In the genomic region with DNA sequence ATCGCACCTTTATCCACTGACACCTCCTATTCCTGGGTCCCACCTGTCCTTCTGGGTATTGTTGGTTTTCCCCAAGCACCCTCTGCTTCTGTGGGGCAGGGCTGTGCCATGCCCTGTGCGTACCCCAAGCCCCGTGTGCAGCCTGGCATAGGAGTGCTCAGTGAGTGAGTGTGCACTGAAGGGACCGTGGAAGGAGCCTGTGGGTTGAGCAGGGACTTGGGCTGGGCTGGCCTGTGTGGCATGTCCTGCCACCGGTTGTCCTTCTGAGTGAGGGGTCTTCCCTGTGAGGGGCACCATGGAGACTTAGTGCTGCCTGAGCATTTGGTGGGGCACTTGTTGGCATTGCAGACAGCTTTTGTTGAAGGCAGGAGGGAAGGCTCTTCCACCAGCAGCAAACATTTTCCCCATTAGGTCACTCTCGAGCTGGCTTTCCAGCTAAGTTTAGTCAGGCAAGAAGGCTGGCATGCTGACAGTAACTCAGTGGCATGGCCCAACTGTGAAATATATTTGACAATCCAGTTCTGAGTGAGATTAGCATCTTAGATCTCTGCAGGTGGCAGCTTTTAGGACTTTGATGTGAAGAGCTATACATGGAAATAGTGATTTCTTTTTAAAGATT, we compare ENCODE assay signal across 31 cellular contexts.
DNase-seq lines count a peak whose midpoint lies in the region; ATAC-seq, FAIRE-seq and TF ChIP-seq lines count a peak whose summit lies in the region.
"Had no signal": no experiment of that assay in that cellular context is flagged by ENCODE, and none has a peak within 500 bp of the region (broad histone marks: within the 10 kb centered on the region; RNA-seq: fewer than 3 reads in every experiment).

No MANE protein-coding gene starts in this region.

- H3K4me1 ChIP-seq in skeletal muscle tissue (ENCODE audit: control insufficient read depth in 3 of 3, insufficient read depth in 3 of 3, low read length in 3 of 3) = peaks cover 21 to 35% (median 35%) of the 10 kb centered on the region in 3 donors
- H3K4me1 ChIP-seq: colonic mucosa, SJSA1, suprapubic skin had no signal

- no peak overlapping the region for H3K27ac ChIP-seq in skeletal muscle tissue (ENCODE audit: low read depth, low read length)
- H3K27ac ChIP-seq: cardiac muscle cell, colonic mucosa, SJSA1, skin epidermis, suprapubic skin had no signal

- intact Hi-C loops in left ventricle myocardium superior (cut with micrococcal nuclease) = no loop called here

- FAIRE-seq in GM12892 (lab: Jason Lieb, UNC) = no peak
- FAIRE-seq: H1, islet of Langerhans, RCC 7860 had no signal

- TF ChIP-seq POLR2A in GM12892 (IDR thresholded peaks at IDR 0.05; ENCODE audit: low read depth, low read length) = no peak

- peaks cover 31 to 44% (median 37%) of the 10 kb centered on the region in 3 donors for H3K36me3 ChIP-seq in skeletal muscle tissue (ENCODE audit: control insufficient read depth in 3 of 3, insufficient read depth in 3 of 3, low read length in 3 of 3)

- H3K9ac ChIP-seq in skeletal muscle tissue (ENCODE audit: low read depth in 1 of 3, low read length in 3 of 3) = peak overlapping the region in 2 of 3 donors; percentile 34 to 64

- ATAC-seq in left ventricle myocardium superior = peak; percentile 63
- ATAC-seq in HG02623 (IDR thresholded peaks at IDR 0.05; ENCODE audit: unreplicated experiment) = no peak
- ATAC-seq: activated CD8-positive, alpha-beta memory T cell treated with anti-CD3 and anti-CD28 coated beads, Interleukin-2, amount 10 ng/mL, durations not matched to agents 7 days and 5 days; naive thymus-derived CD8-positive, alpha-beta T cell; WTC11 had no signal

- no peaks in the 10 kb centered on the region for H3K9me3 ChIP-seq in skeletal muscle tissue (ENCODE audit: control insufficient read depth in 3 of 3, low read length in 3 of 3)
- H3K9me3 ChIP-seq: colonic mucosa, SJSA1, suprapubic skin had no signal

- DNase-seq in activated CD8-positive, alpha-beta memory T cell treated with anti-CD3 and anti-CD28 coated beads for 24 hours = peak; percentile 33
- DNase-seq in activated CD8-positive, alpha-beta memory T cell treated with anti-CD3 and anti-CD28 coated beads, Interleukin-2, amount 50 U/mL, for 4 hours = no peak
- DNase-seq in EH (ENCODE audit: low read depth) = peak; percentile 13
- no peak for DNase-seq in left ventricle myocardium superior
- no peak for DNase-seq in GM12892 (ENCODE audit: insufficient read length)
- DNase-seq in NCI-H1436 treated with DMSO at 0.1 percent for 48 hours (lab: John Stamatoyannopoulos, UW) = no peak
- DNase-seq: activated CD4-positive, alpha-beta T cell treated with anti-CD3 and anti-CD28 coated beads, Interleukin-2, amount 10 ng/mL, durations not matched to agents 24 days and 14 days; activated naive CD4-positive, alpha-beta T cell treated with anti-CD3 and anti-CD28 coated beads for 36 hours; CD4-positive, alpha-beta memory T cell; colonic mucosa; effector CD4-positive, alpha-beta T cell; HFFc6; Kasumi-1; midbrain; naive thymus-derived CD8-positive, alpha-beta T cell; NCI-H146; NCI-H2107; occipital lobe; stimulated activated naive CD4-positive, alpha-beta T cell treated with Interleukin-2 at 50 U/mL for 16 hours; T-helper 1 cell had no signal

- no peaks in the 10 kb centered on the region for H3K27me3 ChIP-seq in skeletal muscle tissue (ENCODE audit: control insufficient read depth in 3 of 3, insufficient read depth in 3 of 3, low read length in 3 of 3)
- H3K27me3 ChIP-seq: cardiac muscle cell, colonic mucosa, SJSA1, suprapubic skin had no signal

- H3K4me3 ChIP-seq in skeletal muscle tissue (ENCODE audit: low read length in 3 of 3) = no peak overlapping the region
- H3K4me3 ChIP-seq: cardiac muscle cell, colonic mucosa, SJSA1, skin epidermis, suprapubic skin had no signal

Comparison
In these comparisons a context has a peak if more than half of its experiments do, and no peak if none do; other contexts are left out.
1. DNase-seq: peak in activated CD8-positive, alpha-beta memory T cell treated with anti-CD3 and anti-CD28 coated beads for 24 hours (single experiment) and EH (single experiment); none in activated CD8-positive, alpha-beta memory T cell treated with anti-CD3 and anti-CD28 coated beads, Interleukin-2, amount 50 U/mL, for 4 hours (single experiment), left ventricle myocardium superior (single experiment), GM12892 (single experiment) and NCI-H1436 treated with DMSO at 0.1 percent for 48 hours (single experiment).